Comparison of ENCODE assay signal across 8 cellular contexts in the genomic region with DNA sequence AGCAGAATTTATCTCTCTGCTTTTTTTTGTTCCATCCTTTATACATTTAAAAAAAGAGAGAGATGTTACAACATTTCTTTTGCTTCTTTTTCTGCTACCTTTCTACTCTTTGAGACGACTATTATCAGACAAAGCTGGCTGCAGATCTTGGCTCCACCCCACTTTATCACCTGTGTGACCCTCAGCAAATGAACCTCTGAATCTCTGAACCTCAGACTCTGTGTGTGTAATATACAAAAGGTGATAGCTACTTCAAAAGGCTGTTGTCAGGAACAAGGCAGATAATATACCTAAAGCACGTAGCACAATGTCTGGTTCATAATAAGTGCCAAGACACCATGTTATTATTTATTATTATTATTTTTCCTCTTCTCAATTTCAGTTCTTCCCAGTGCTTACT.
"Had no signal": no experiment of that assay in that cellular context is flagged by ENCODE, and none has a peak within 500 bp of the region (broad histone marks: within the 10 kb centered on the region; RNA-seq: fewer than 3 reads in every experiment).

No MANE protein-coding gene starts in this region.

- H3K4me3 ChIP-seq: HAP-1 had no signal

- H3K4me3 Mint-ChIP-seq: HFFc6, IgD-negative memory B cell had no signal

- ATAC-seq: HCT116, HepG2 had no signal

- H3K27ac Mint-ChIP-seq: HFFc6, IgD-negative memory B cell had no signal

- DNase-seq: GOT3, H7, HFFc6 had no signal

- H3K9me3 ChIP-seq: HAP-1 had no signal

- H3K36me3 ChIP-seq: HAP-1 had no signal

- H3K27ac ChIP-seq: HL-60 had no signal

- H3K9me3 Mint-ChIP-seq: HFFc6, IgD-negative memory B cell had no signal

- H3K4me1 Mint-ChIP-seq: IgD-negative memory B cell had no signal

- H3K36me3 Mint-ChIP-seq: IgD-negative memory B cell had no signal
